In genomic region chr11:111081021-111081511, GRCh38 we compare ENCODE assay signal across 16 cellular contexts.
DNase-seq lines count a peak whose midpoint lies in the region; ATAC-seq, FAIRE-seq and TF ChIP-seq lines count a peak whose summit lies in the region.
"Had no signal": no experiment of that assay in that cellular context is flagged by ENCODE, and none has a peak within 500 bp of the region (broad histone marks: within the 10 kb centered on the region; RNA-seq: fewer than 3 reads in every experiment).

No MANE protein-coding gene starts in this region.

- WGBS in SK-N-SH (ENCODE audit: low lambda C conversion rate), result 94% methylated on average over 3 of the region's 3 CpGs
- WGBS in body of pancreas, 2 donors, result 83 to 85% methylated on average over 3 of the region's 3 CpGs

- ATAC-seq in body of pancreas, result no peak
- ATAC-seq: left colon; naive thymus-derived CD4-positive, alpha-beta T cell; stimulated activated memory B cell treated with anti-CD40 and anti-IgM and Interleukin-4, amounts not matched to agents 10 μg/mL and 1 μg/mL and 100 μg/mL, for 72 hours had no signal

- CTCF ChIA-PET in SK-N-SH (lab: Yijun Ruan, JAX), result interaction anchor here (0.5 to 1.4 kb wide), 3 partner anchors 150 to 550 kb away, joined by 3 to 4 read pairs (median 3); no protein-coding TSS in a partner anchor

- no peak for TF ChIP-seq EP300 in SK-N-SH (IDR thresholded peaks at IDR 0.05; ENCODE audit: borderline replicate concordance in 1 of 2, low read depth in 1 of 2, low read length in 1 of 2)

- intact Hi-C loops in body of pancreas (cut with DNase I), result no loop called here

- FAIRE-seq in HTR-8/SVneo (lab: Jason Lieb, UNC), result no peak

- no peak overlapping the region for H2AFZ ChIP-seq in SK-N-SH (ENCODE audit: low read depth)

- H3K4me1 ChIP-seq in adipocyte (ENCODE audit: control insufficient read depth, insufficient read depth, low read length) (no peaks in the 10 kb centered on the region), SK-N-SH (ENCODE audit: control insufficient read depth in 1 of 2, insufficient read depth in 2 of 2, low read depth in 1 of 2, low read length in 1 of 2) (peaks cover 0 to 13% of the 10 kb centered on the region in 2 experiments; a peak in 3 of 4 replicates), body of pancreas (no peaks in the 10 kb centered on the region)

- H3K9me3 ChIP-seq in adipocyte (ENCODE audit: control insufficient read depth, low read length) (no peaks in the 10 kb centered on the region), SK-N-SH (no peaks in the 10 kb centered on the region), body of pancreas (no peaks in the 10 kb centered on the region)

- POLR2A ChIA-PET in SK-N-SH (lab: Yijun Ruan, JAX), result no interaction called here

- DNase-seq in NCI-H2227 (lab: John Stamatoyannopoulos, UW; ENCODE audit: unreplicated experiment), result peak; percentile 11
- no peak for DNase-seq in NCI-H2227 treated with DMSO at 0.1 percent for 48 hours (lab: John Stamatoyannopoulos, UW)
- DNase-seq in adipocyte (ENCODE audit: low read depth), result peak; percentile 67
- DNase-seq in kidney tubule cell (ENCODE audit: low spot score), result peak; percentile 82
- peak; percentile 64 for DNase-seq in superior temporal gyrus (ENCODE audit: extremely low spot score)
- DNase-seq in HTR-8/SVneo (ENCODE audit: insufficient read length, low spot score), result no peak
- DNase-seq in SK-N-SH, result no peak
- no peak for DNase-seq in body of pancreas
- DNase-seq: activated CD4-positive, alpha-beta T cell treated with anti-CD3 and anti-CD28 coated beads for 48 hours; activated T-cell treated with anti-CD3 and anti-CD28 coated beads for 4 hours; left colon; naive thymus-derived CD4-positive, alpha-beta T cell; NCI-H1105; NCI-H774; T-helper 9 cell had no signal

- H3K36me3 ChIP-seq in adipocyte (ENCODE audit: control insufficient read depth, insufficient read depth, low read length, severe bottlenecking) (no peaks in the 10 kb centered on the region), SK-N-SH (replicated peaks in 1 of 2; ENCODE audit: control insufficient read depth in 1 of 2, insufficient read depth in 2 of 2, low read length in 1 of 2) (no peaks in the 10 kb centered on the region), body of pancreas (replicated peaks in 1 of 2; ENCODE audit: insufficient read depth in 1 of 2, low read depth in 2 of 2) (no peaks in the 10 kb centered on the region)

- no peak for TF ChIP-seq RAD21 in SK-N-SH (IDR thresholded peaks at IDR 0.05; ENCODE audit: low read length)

- H3K9ac ChIP-seq in adipocyte (ENCODE audit: low read length) (no peak overlapping the region), SK-N-SH (no peak overlapping the region)

- H3F3A ChIP-seq in SK-N-SH (replicated peaks; ENCODE audit: insufficient read depth), result no peaks in the 10 kb centered on the region

- TF ChIP-seq CTCF in SK-N-SH (IDR thresholded peaks at IDR 0.05), result no peak
- TF ChIP-seq CTCF in body of pancreas (IDR thresholded peaks at IDR 0.05), result no peak

- no peak overlapping the region for H3K4me3 ChIP-seq in adipocyte (ENCODE audit: low read length)
- H3K4me3 ChIP-seq in SK-N-SH (ENCODE audit: low read depth in 2 of 2, low read length in 1 of 2), result no peak overlapping the region
- H3K4me3 ChIP-seq in body of pancreas, result no peak overlapping the region

- H3K9me2 ChIP-seq in SK-N-SH, result no peaks in the 10 kb centered on the region

- H3K27ac ChIP-seq in SK-N-SH (ENCODE audit: low read depth in 2 of 2, low read length in 1 of 2), result no peak overlapping the region
- H3K27ac ChIP-seq in body of pancreas, result no peak overlapping the region

- no peak overlapping the region for H3K4me2 ChIP-seq in SK-N-SH

- H4K20me1 ChIP-seq in SK-N-SH (ENCODE audit: insufficient read depth), result no peaks in the 10 kb centered on the region

- TF ChIP-seq POLR2A in body of pancreas (IDR thresholded peaks at IDR 0.05), result no peak

- H3K79me2 ChIP-seq in SK-N-SH (ENCODE audit: insufficient read depth), result no peaks in the 10 kb centered on the region

- H3K27me3 ChIP-seq in adipocyte (replicated peaks; ENCODE audit: control insufficient read depth, insufficient read depth, low read length) (no peaks in the 10 kb centered on the region), SK-N-SH (ENCODE audit: insufficient read depth) (no peaks in the 10 kb centered on the region), body of pancreas (no peaks in the 10 kb centered on the region)

TF ChIP-seq in SK-N-SH, 30 proteins besides CTCF, POLR2A, EP300 and RAD21:
- TF ChIP-seq USF2 (IDR thresholded peaks at IDR 0.05; ENCODE audit: borderline replicate concordance, low read depth, low read length) (no peak), RCOR1 (IDR thresholded peaks at IDR 0.05; ENCODE audit: low read length) (no peak), PBX3 (IDR thresholded peaks at IDR 0.05) (no peak), FOXJ3 (CRISPR knock-in tag; IDR thresholded peaks at IDR 0.05) (no peak), MEF2A (IDR thresholded peaks at IDR 0.05; ENCODE audit: borderline replicate concordance, low read depth) (no peak), MAX (IDR thresholded peaks at IDR 0.05; ENCODE audit: low read depth) (no peak), SMC3 (IDR thresholded peaks at IDR 0.05; ENCODE audit: low read depth, low read length) (no peak), MXI1 (IDR thresholded peaks at IDR 0.05; ENCODE audit: low read depth, low read length) (no peak), YY1 (IDR thresholded peaks at IDR 0.05; ENCODE audit: low read depth) (no peak), NFIC (IDR thresholded peaks at IDR 0.05; ENCODE audit: borderline replicate concordance) (no peak), TEAD4 (IDR thresholded peaks at IDR 0.05; ENCODE audit: borderline replicate concordance, insufficient read depth) (no peak), SIN3A (IDR thresholded peaks at IDR 0.05; ENCODE audit: borderline replicate concordance, low read depth, low read length) (no peak), POLR2AphosphoS5 (IDR thresholded peaks at IDR 0.05; ENCODE audit: low read depth, low read length) (no peak), GATA2 (CRISPR knock-in tag; IDR thresholded peaks at IDR 0.05) (no peak), EZH2phosphoT487 (IDR thresholded peaks at IDR 0.05; ENCODE audit: borderline replicate concordance, low read depth) (no peak), TAF1 (IDR thresholded peaks at IDR 0.05; ENCODE audit: borderline replicate concordance, low read depth, low read length) (no peak)

Comparison
In these comparisons a context has a peak if more than half of its experiments do, and no peak if none do; other contexts are left out.
1. DNase-seq: peak in NCI-H2227 (single experiment), adipocyte (single experiment), kidney tubule cell (single experiment) and superior temporal gyrus (single experiment); none in NCI-H2227 treated with DMSO at 0.1 percent for 48 hours (single experiment), HTR-8/SVneo (single experiment), SK-N-SH (single experiment) and body of pancreas (0 of 4).